In the genomic region with DNA sequence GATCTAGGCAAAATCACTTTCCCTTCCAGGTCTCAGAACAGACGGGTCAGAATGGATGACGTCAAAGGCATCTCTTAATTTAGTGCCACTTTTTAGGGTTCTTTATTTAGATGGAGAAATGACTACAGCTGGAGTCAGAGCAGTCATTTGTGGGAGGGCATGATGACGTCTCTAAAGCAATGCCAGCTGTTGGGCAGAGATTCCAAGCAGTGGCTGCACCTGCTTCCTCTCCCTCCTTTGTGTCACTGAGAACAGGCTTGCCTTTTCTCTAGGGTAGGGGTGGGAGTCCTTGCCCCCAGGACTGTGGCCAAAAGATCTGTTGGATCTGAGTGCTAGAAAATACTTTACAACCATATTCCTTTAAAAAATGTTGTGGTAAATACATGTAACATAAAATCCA, we compare ENCODE assay signal across 30 cellular contexts. TPM values are rescaled to one million over a fixed set of nuclear protein-coding genes. Genes with fewer than 3 reads are reported as not detected.
"Had no signal": no experiment of that assay in that cellular context is flagged by ENCODE, and none has a peak within 500 bp of the region (broad histone marks: within the 10 kb centered on the region; RNA-seq: fewer than 3 reads in every experiment).

No MANE protein-coding gene starts in this region.

- H3K27ac ChIP-seq: body of pancreas, breast epithelium, PC-9, RWPE1, SJCRH30, SK-N-MC had no signal

- H3K36me3 ChIP-seq: breast epithelium, SJCRH30 had no signal

- H3K4me1 ChIP-seq: body of pancreas, breast epithelium, SJCRH30 had no signal

- H3K4me3 ChIP-seq: body of pancreas, breast epithelium, K562, PC-9, SJCRH30, SK-N-MC had no signal

- DNase-seq: activated CD4-positive, alpha-beta T cell treated with anti-CD3 and anti-CD28 coated beads for 36 hours; activated CD4-positive, alpha-beta T cell treated with anti-CD3 and anti-CD28 coated beads, Interleukin-2, amount 10 ng/mL, durations not matched to agents 7 days and 5 days; activated CD4-positive, alpha-beta T cell treated with anti-CD3 and anti-CD28 coated beads, Interleukin-2, amount 50 U/mL, for 48 hours; activated CD8-positive, alpha-beta T cell treated with anti-CD3 and anti-CD28 coated beads, Interleukin-2, amount 10 ng/mL, durations not matched to agents 7 days and 5 days; activated gamma-delta T cell; activated naive CD4-positive, alpha-beta T cell treated with Interleukin-2 at 50 U/mL for 16 hours; activated naive CD8-positive, alpha-beta T cell treated with anti-CD3 and anti-CD28 coated beads, Interleukin-2, amount 10 ng/mL, durations not matched to agents 7 days and 5 days; activated T-cell treated with anti-CD3 and anti-CD28 coated beads, Interleukin-2, amount 50 U/mL, for 24 hours; body of pancreas; cerebellar nuclear complex; NCI-H1105; NCI-H1417 treated with DMSO at 0.1 percent for 48 hours; NCI-H187 treated with DMSO at 0.1 percent for 48 hours; NCI-H2081 treated with DMSO at 0.1 percent for 48 hours; NCI-H2171; NCI-H510A; NCI-H526; PC-9 had no signal

- H3K27me3 ChIP-seq: body of pancreas, SJCRH30 had no signal

- H2AFZ ChIP-seq: PC-9 had no signal

- H3K9me3 ChIP-seq: body of pancreas, SJCRH30 had no signal

- H3K4me2 ChIP-seq: PC-9 had no signal

RNA-seq across cellular contexts. Expression of a gene that starts 28.7 kb away (rescaled TPM):
- total RNA-seq: activated CD4-positive, alpha-beta T cell treated with anti-CD3 and anti-CD28 coated beads, Interleukin-2, amount 10 ng/mL, durations not matched to agents 7 days and 5 days; activated CD8-positive, alpha-beta T cell treated with anti-CD3 and anti-CD28 coated beads, Interleukin-2, amount 10 ng/mL, durations not matched to agents 7 days and 5 days; activated naive CD8-positive, alpha-beta T cell treated with anti-CD3 and anti-CD28 coated beads, Interleukin-2, amount 10 ng/mL, durations not matched to agents 7 days and 5 days; activated T-helper 2 cell treated with anti-CD3 and anti-CD28 coated beads, Interferon-gamma antibody, Interleukin-2, Interleukin-4, amounts not matched to agents 10 μg/mL and 5 μg/mL and 100 μg/mL, durations not matched to agents 14 hours and 24 hours and 36 hours; astrocyte; body of pancreas; breast epithelium; cardiac septum; K562; M059J; OCI-LY7; PC-9; Right ventricle myocardium inferior; SJCRH30 had no signal
- polyA plus RNA-seq: adipose tissue, K562 had no signal
